Comparison of ENCODE assay signal across 9 cellular contexts in the genomic region with DNA sequence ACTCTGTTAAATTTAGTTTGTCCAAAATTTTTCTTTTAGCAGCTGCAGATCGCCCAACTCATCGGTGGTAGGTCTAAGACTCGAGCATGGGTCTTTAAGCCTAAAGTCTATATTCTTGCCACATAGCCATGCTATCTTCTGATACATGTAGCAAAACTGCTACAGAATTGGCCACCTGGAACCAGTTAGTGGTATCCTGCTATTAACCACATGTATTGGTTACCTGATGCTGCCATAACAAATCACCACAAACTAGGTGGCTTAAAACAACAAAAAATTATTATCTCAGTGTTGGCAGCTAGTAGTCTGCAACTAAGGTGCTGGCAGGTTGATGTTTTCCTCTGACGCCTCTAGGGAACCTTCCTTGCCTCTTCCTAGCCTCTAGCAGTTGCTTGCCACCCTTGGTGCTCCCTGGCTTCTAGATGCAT.
A peak's percentile ranks its signal among the peaks of the same experiment; 100 is the strongest.
DNase-seq lines count a peak whose midpoint lies in the region; ATAC-seq, FAIRE-seq and TF ChIP-seq lines count a peak whose summit lies in the region.
"Had no signal": no experiment of that assay in that cellular context is flagged by ENCODE, and none has a peak within 500 bp of the region (broad histone marks: within the 10 kb centered on the region; RNA-seq: fewer than 3 reads in every experiment).

No MANE protein-coding gene starts in this region.

- TF ChIP-seq CTCF in astrocyte (IDR thresholded peaks at IDR 0.05; ENCODE audit: insufficient read depth, low read depth, low read length) (no peak), vagina (IDR thresholded peaks at IDR 0.05) (no peak)

- no peak for ATAC-seq in stimulated activated naive CD8-positive, alpha-beta T cell treated with anti-CD3 and anti-CD28 coated beads, Interleukin-15, Interleukin-2, amounts not matched to agents 100 U/mL and 50 U/mL, for 24 hours
- peak; percentile 66 for ATAC-seq in HG03103 (IDR thresholded peaks at IDR 0.05; ENCODE audit: low read depth, unreplicated experiment)
- no peak for ATAC-seq in aorta (ENCODE audit: low FRiP score)

- intact Hi-C loops in vagina (cut with DNase I) (no loop called here), aorta (cut with DNase I) (no loop called here)

- no peak for TF ChIP-seq POLR2A in vagina (IDR thresholded peaks at IDR 0.05)

- H3K36me3 Mint-ChIP-seq in stimulated activated naive CD8-positive, alpha-beta T cell treated with anti-CD3 and anti-CD28 coated beads, Interleukin-15, Interleukin-2, amounts not matched to agents 100 ng/mL and 50 ng/mL, for 24 hours (ENCODE audit: low read depth): peaks cover 3% of the 10 kb centered on the region
- H3K36me3 Mint-ChIP-seq in astrocyte (ENCODE audit: low read depth, unreplicated experiment): no peaks in the 10 kb centered on the region

- no peaks in the 10 kb centered on the region for H4K20me1 ChIP-seq in astrocyte (ENCODE audit: insufficient read depth, low read length)

- H3K9me3 ChIP-seq in astrocyte (ENCODE audit: insufficient read depth, low read depth, low read length): no peaks in the 10 kb centered on the region
- no peaks in the 10 kb centered on the region for H3K9me3 ChIP-seq in vagina
- H3K9me3 ChIP-seq in aorta (ENCODE audit: control insufficient read depth, low read length): no peaks in the 10 kb centered on the region

- H3K4me1 ChIP-seq in astrocyte (ENCODE audit: insufficient read depth, low read length) (peaks cover 41% of the 10 kb centered on the region), vagina (no peaks in the 10 kb centered on the region), aorta (ENCODE audit: control insufficient read depth in 1 of 2, insufficient read depth in 2 of 2, low read length in 2 of 2) (peaks cover 0 to 5% of the 10 kb centered on the region in 2 donors)

- H3K4me1 Mint-ChIP-seq in stimulated activated naive CD8-positive, alpha-beta T cell treated with anti-CD3 and anti-CD28 coated beads, Interleukin-15, Interleukin-2, amounts not matched to agents 100 ng/mL and 50 ng/mL, for 24 hours (ENCODE audit: low read depth): peaks cover 61% of the 10 kb centered on the region
- H3K4me1 Mint-ChIP-seq in astrocyte (ENCODE audit: low read depth, unreplicated experiment): peaks cover 56% of the 10 kb centered on the region

- no peak overlapping the region for H3K9ac ChIP-seq in astrocyte (ENCODE audit: low read length)

- H3K4me3 ChIP-seq in astrocyte (ENCODE audit: insufficient read depth, low read depth, low read length) (no peak overlapping the region), vagina (no peak overlapping the region), aorta (ENCODE audit: low read length in 2 of 2) (no peak overlapping the region)

- WGBS in aorta, 2 donors: 46 to 81% methylated on average over 4 of the region's 4 CpGs

- no peak for DNase-seq in stimulated activated naive CD8-positive, alpha-beta T cell treated with anti-CD3 and anti-CD28 coated beads, Interleukin-15, Interleukin-2, amounts not matched to agents 100 U/mL and 50 U/mL, for 24 hours
- peak; percentile 32 for DNase-seq in astrocyte (ENCODE audit: low read depth)
- DNase-seq in vagina (ENCODE audit: extremely low spot score in 2 of 2): no peak
- no peak for DNase-seq in medulla oblongata (ENCODE audit: extremely low spot score)
- DNase-seq in NCI-H1930 (lab: John Stamatoyannopoulos, UW): no peak
- no peak for DNase-seq in aorta

- FAIRE-seq in astrocyte (lab: Jason Lieb, UNC): no peak

- no peaks in the 10 kb centered on the region for H3K79me2 ChIP-seq in astrocyte (ENCODE audit: insufficient read depth, low read length)

- no peak overlapping the region for H2AFZ ChIP-seq in astrocyte (ENCODE audit: low read depth, low read length)

- peak overlapping the region; percentile 23 for H3K4me2 ChIP-seq in astrocyte (ENCODE audit: low read length)

- H3K27me3 Mint-ChIP-seq in stimulated activated naive CD8-positive, alpha-beta T cell treated with anti-CD3 and anti-CD28 coated beads, Interleukin-15, Interleukin-2, amounts not matched to agents 100 ng/mL and 50 ng/mL, for 24 hours: no peaks in the 10 kb centered on the region
- no peaks in the 10 kb centered on the region for H3K27me3 Mint-ChIP-seq in astrocyte (ENCODE audit: low read depth, unreplicated experiment)

- no peak overlapping the region for H3K27ac ChIP-seq in astrocyte (ENCODE audit: low read depth, low read length)
- peak overlapping the region; percentile 36 for H3K27ac ChIP-seq in vagina
- H3K27ac ChIP-seq in aorta (ENCODE audit: low read depth in 1 of 2, low read length in 2 of 2): no peak overlapping the region
- H3K27ac ChIP-seq: VCaP had no signal

- no peaks in the 10 kb centered on the region for H3K27me3 ChIP-seq in astrocyte (ENCODE audit: insufficient read depth, low read length)
- H3K27me3 ChIP-seq in vagina: no peaks in the 10 kb centered on the region
- no peaks in the 10 kb centered on the region for H3K27me3 ChIP-seq in aorta (ENCODE audit: control insufficient read depth in 1 of 2, insufficient read depth in 2 of 2, low read length in 1 of 2)

- H3K36me3 ChIP-seq in astrocyte (ENCODE audit: insufficient read depth, low read length) (no peaks in the 10 kb centered on the region), vagina (no peaks in the 10 kb centered on the region), aorta (ENCODE audit: control insufficient read depth in 1 of 2, insufficient read depth in 2 of 2, low read length in 1 of 2) (no peaks in the 10 kb centered on the region)

- peak overlapping the region; percentile 90 for H3K27ac Mint-ChIP-seq in stimulated activated naive CD8-positive, alpha-beta T cell treated with anti-CD3 and anti-CD28 coated beads, Interleukin-15, Interleukin-2, amounts not matched to agents 100 ng/mL and 50 ng/mL, for 24 hours
- peak overlapping the region; percentile 99 for H3K27ac Mint-ChIP-seq in astrocyte (ENCODE audit: unreplicated experiment)

- H3K9me3 Mint-ChIP-seq in stimulated activated naive CD8-positive, alpha-beta T cell treated with anti-CD3 and anti-CD28 coated beads, Interleukin-15, Interleukin-2, amounts not matched to agents 100 ng/mL and 50 ng/mL, for 24 hours: no peaks in the 10 kb centered on the region
- H3K9me3 Mint-ChIP-seq in astrocyte (ENCODE audit: unreplicated experiment): no peaks in the 10 kb centered on the region

- H3K4me3 Mint-ChIP-seq in stimulated activated naive CD8-positive, alpha-beta T cell treated with anti-CD3 and anti-CD28 coated beads, Interleukin-15, Interleukin-2, amounts not matched to agents 100 ng/mL and 50 ng/mL, for 24 hours: peak overlapping the region; percentile 73
- no peak overlapping the region for H3K4me3 Mint-ChIP-seq in astrocyte (ENCODE audit: unreplicated experiment)
